ENCODE assay signal across 26 cellular contexts in the genomic region with DNA sequence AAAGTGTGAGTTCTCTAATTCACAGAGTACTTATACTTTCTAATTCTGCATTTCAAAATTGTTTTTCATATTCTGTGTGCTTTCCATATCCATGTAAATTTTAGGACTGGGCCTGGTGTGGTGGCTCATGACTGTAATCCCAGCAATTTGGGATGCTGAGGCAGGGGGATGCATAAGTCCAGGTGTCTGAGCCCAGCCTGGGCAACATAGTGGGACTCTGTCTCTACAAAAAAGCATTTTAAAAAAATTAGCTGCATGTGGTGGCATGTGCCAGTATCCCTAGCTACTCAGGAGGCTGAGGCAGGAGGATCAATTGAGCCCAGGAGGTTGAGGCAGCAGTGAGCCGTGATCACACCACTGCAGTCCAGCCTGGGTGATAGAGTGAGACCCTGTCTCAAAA.
"Had no signal": no experiment of that assay in that cellular context is flagged by ENCODE, and none has a peak within 500 bp of the region (broad histone marks: within the 10 kb centered on the region; RNA-seq: fewer than 3 reads in every experiment).

No MANE protein-coding gene starts in this region.

- H3K36me3 ChIP-seq: colonic mucosa, esophagus muscularis mucosa, esophagus squamous epithelium, gastrocnemius medialis, gastroesophageal sphincter, heart left ventricle, heart right ventricle had no signal

- H3K9me3 ChIP-seq: colonic mucosa, esophagus muscularis mucosa, gastrocnemius medialis, gastroesophageal sphincter had no signal

- FAIRE-seq: colon, endothelial cell of umbilical vein had no signal

- DNase-seq: colonic mucosa; cortex of kidney; dermis blood vessel endothelial cell; dorsolateral prefrontal cortex; effector CD4-positive, alpha-beta T cell; effector CD8-positive, alpha-beta T cell; effector memory CD4-positive, alpha-beta T cell; effector memory CD8-positive, alpha-beta T cell; endodermal cell; erythroblast; esophagus squamous epithelium; foreskin fibroblast; foreskin keratinocyte; foreskin melanocyte; gastrocnemius medialis; glutamatergic neuron; head of caudate nucleus; heart left ventricle; heart right ventricle had no signal

- H3K4me1 ChIP-seq: colonic mucosa, esophagus squamous epithelium, foreskin keratinocyte, gastrocnemius medialis had no signal

- H3K27me3 ChIP-seq: colonic mucosa, dorsolateral prefrontal cortex, esophagus muscularis mucosa, esophagus squamous epithelium, foreskin keratinocyte, gastrocnemius medialis, gastroesophageal sphincter, heart left ventricle, heart right ventricle had no signal

- H3K27ac ChIP-seq: colonic mucosa, coronary artery, dorsolateral prefrontal cortex, epithelial cell of prostate, esophagus muscularis mucosa, esophagus squamous epithelium, foreskin keratinocyte, gastrocnemius medialis, gastroesophageal sphincter, heart left ventricle, heart right ventricle had no signal

- H3K4me3 ChIP-seq: colonic mucosa, coronary artery, dorsolateral prefrontal cortex, esophagus muscularis mucosa, esophagus squamous epithelium, gastrocnemius medialis, gastroesophageal sphincter, heart left ventricle, heart right ventricle had no signal

- ATAC-seq: effector memory CD8-positive, alpha-beta T cell; esophagus mucosa; foreskin keratinocyte; gastrocnemius medialis; gastroesophageal sphincter; heart left ventricle; heart right ventricle had no signal
